ENCODE assay signal across 19 cellular contexts in genomic region chr12:121130866-121131373, GRCh38. TPM values are rescaled to one million over a fixed set of nuclear protein-coding genes. Genes with fewer than 3 reads are reported as not detected.
A peak's percentile ranks its signal among the peaks of the same experiment; 100 is the strongest.
DNase-seq lines count a peak whose midpoint lies in the region; ATAC-seq and TF ChIP-seq lines count a peak whose summit lies in the region.
"Had no signal": no experiment of that assay in that cellular context is flagged by ENCODE, and none has a peak within 500 bp of the region (broad histone marks: within the 10 kb centered on the region; RNA-seq: fewer than 3 reads in every experiment).

No MANE protein-coding gene starts in this region.

- H3K4me3 ChIP-seq in right lobe of liver, result no peak overlapping the region
- H3K4me3 ChIP-seq in mucosa of descending colon, result no peak overlapping the region
- H3K4me3 ChIP-seq in tibial artery, result no peak overlapping the region
- H3K4me3 ChIP-seq: esophagus squamous epithelium, SJCRH30 had no signal

- ATAC-seq in stimulated activated naive CD8-positive, alpha-beta T cell treated with anti-CD3 and anti-CD28 coated beads, Interleukin-15, Interleukin-2, amounts not matched to agents 100 U/mL and 50 U/mL, for 24 hours, result no peak
- no peak for ATAC-seq in activated T-helper 17 cell treated with anti-CD3 and anti-CD28 coated beads, Interleukin-2, amount 50 U/mL, for 72 hours (replicated peaks)
- ATAC-seq in right lobe of liver, result no peak
- ATAC-seq in mucosa of descending colon, result no peak
- ATAC-seq in HG03039 (IDR thresholded peaks at IDR 0.05; ENCODE audit: unreplicated experiment), result no peak
- ATAC-seq: Panc1 had no signal

- intact Hi-C loops in right lobe of liver (cut with DNase I), result loop anchor here in 1 of 2 donors (10.0 kb wide), 1 partner anchor 94 kb away; no protein-coding TSS in a partner anchor
- intact Hi-C loops in mucosa of descending colon (cut with DNase I, micrococcal nuclease), result no loop called here
- intact Hi-C loops in tibial artery (cut with DNase I; ENCODE audit: low total_unique reads), result no loop called here

- H3K27ac ChIP-seq in right lobe of liver, result peak overlapping the region in 2 of 3 donors; percentile 79 to 89
- H3K27ac ChIP-seq in tibial artery, result no peak overlapping the region
- H3K27ac ChIP-seq: esophagus squamous epithelium, SJCRH30 had no signal

- no peak for TF ChIP-seq CTCF in right lobe of liver (IDR thresholded peaks at IDR 0.05)
- no peak for TF ChIP-seq CTCF in mucosa of descending colon (IDR thresholded peaks at IDR 0.05)
- no peak for TF ChIP-seq CTCF in tibial artery (IDR thresholded peaks at IDR 0.05)

- peak overlapping the region; percentile 43 for H3K27ac Mint-ChIP-seq in stimulated activated naive CD8-positive, alpha-beta T cell treated with anti-CD3 and anti-CD28 coated beads, Interleukin-15, Interleukin-2, amounts not matched to agents 100 ng/mL and 50 ng/mL, for 24 hours
- peak overlapping the region; percentile 89 for H3K27ac Mint-ChIP-seq in activated T-helper 17 cell treated with anti-CD3 and anti-CD28 coated beads, Interleukin-2, amount 50 U/mL, for 72 hours

- TF ChIP-seq POLR2A in right lobe of liver (IDR thresholded peaks at IDR 0.05), result no peak

- no peak for DNase-seq in stimulated activated naive CD8-positive, alpha-beta T cell treated with anti-CD3 and anti-CD28 coated beads, Interleukin-15, Interleukin-2, amounts not matched to agents 100 U/mL and 50 U/mL, for 24 hours
- DNase-seq in right lobe of liver, result no peak
- DNase-seq in mucosa of descending colon, result no peak
- DNase-seq in tibial artery, result no peak
- DNase-seq: activated CD8-positive, alpha-beta memory T cell treated with anti-CD3 and anti-CD28 coated beads, Interleukin-2, amount 50 U/mL, for 48 hours; activated gamma-delta T cell; Calu3; esophagus squamous epithelium; H7; NCI-H1048; NCI-H1930; SJCRH30; stimulated activated CD4-positive, alpha-beta T cell treated with anti-CD3 and anti-CD28 coated beads, Interleukin-4, amount 100 ng/mL, for 4 hours; T1000 had no signal

- peaks cover 81% of the 10 kb centered on the region for H3K4me1 Mint-ChIP-seq in stimulated activated naive CD8-positive, alpha-beta T cell treated with anti-CD3 and anti-CD28 coated beads, Interleukin-15, Interleukin-2, amounts not matched to agents 100 ng/mL and 50 ng/mL, for 24 hours (ENCODE audit: low read depth)
- H3K4me1 Mint-ChIP-seq in activated T-helper 17 cell treated with anti-CD3 and anti-CD28 coated beads, Interleukin-2, amount 50 U/mL, for 72 hours, result peaks cover 42% of the 10 kb centered on the region

- 87% methylated on average over 6 of the region's 6 CpGs for WGBS in right lobe of liver (ENCODE audit: insufficient coverage, low coverage, low lambda C conversion rate, missing lambda C conversion rate)

- no peaks in the 10 kb centered on the region for H3K9me3 ChIP-seq in right lobe of liver
- H3K9me3 ChIP-seq in mucosa of descending colon, result no peaks in the 10 kb centered on the region
- no peaks in the 10 kb centered on the region for H3K9me3 ChIP-seq in tibial artery
- H3K9me3 ChIP-seq: esophagus squamous epithelium, SJCRH30 had no signal

- H3K27me3 ChIP-seq in right lobe of liver (no peaks in the 10 kb centered on the region), tibial artery (no peaks in the 10 kb centered on the region)
- H3K27me3 ChIP-seq: esophagus squamous epithelium, SJCRH30 had no signal

- H3K4me1 ChIP-seq in right lobe of liver, result peaks cover 0 to 54% (median 22%) of the 10 kb centered on the region in 4 donors
- peaks cover 17% of the 10 kb centered on the region for H3K4me1 ChIP-seq in mucosa of descending colon (ENCODE audit: low read depth)
- H3K4me1 ChIP-seq in tibial artery, result peaks cover 4 to 23% (median 14%) of the 10 kb centered on the region in 4 donors

- no peaks in the 10 kb centered on the region for H3K36me3 Mint-ChIP-seq in stimulated activated naive CD8-positive, alpha-beta T cell treated with anti-CD3 and anti-CD28 coated beads, Interleukin-15, Interleukin-2, amounts not matched to agents 100 ng/mL and 50 ng/mL, for 24 hours (ENCODE audit: low read depth)
- H3K36me3 Mint-ChIP-seq in activated T-helper 17 cell treated with anti-CD3 and anti-CD28 coated beads, Interleukin-2, amount 50 U/mL, for 72 hours (ENCODE audit: low read depth), result no peaks in the 10 kb centered on the region

- H3K9me3 Mint-ChIP-seq in stimulated activated naive CD8-positive, alpha-beta T cell treated with anti-CD3 and anti-CD28 coated beads, Interleukin-15, Interleukin-2, amounts not matched to agents 100 ng/mL and 50 ng/mL, for 24 hours, result no peaks in the 10 kb centered on the region
- peaks cover 3% of the 10 kb centered on the region for H3K9me3 Mint-ChIP-seq in activated T-helper 17 cell treated with anti-CD3 and anti-CD28 coated beads, Interleukin-2, amount 50 U/mL, for 72 hours

- H3K36me3 ChIP-seq in right lobe of liver (no peaks in the 10 kb centered on the region), mucosa of descending colon (ENCODE audit: low read depth) (no peaks in the 10 kb centered on the region), tibial artery (no peaks in the 10 kb centered on the region)
- H3K36me3 ChIP-seq: esophagus squamous epithelium, SJCRH30 had no signal

- no peak overlapping the region for H3K4me3 Mint-ChIP-seq in stimulated activated naive CD8-positive, alpha-beta T cell treated with anti-CD3 and anti-CD28 coated beads, Interleukin-15, Interleukin-2, amounts not matched to agents 100 ng/mL and 50 ng/mL, for 24 hours
- no peak overlapping the region for H3K4me3 Mint-ChIP-seq in activated T-helper 17 cell treated with anti-CD3 and anti-CD28 coated beads, Interleukin-2, amount 50 U/mL, for 72 hours

- no peaks in the 10 kb centered on the region for H3K27me3 Mint-ChIP-seq in stimulated activated naive CD8-positive, alpha-beta T cell treated with anti-CD3 and anti-CD28 coated beads, Interleukin-15, Interleukin-2, amounts not matched to agents 100 ng/mL and 50 ng/mL, for 24 hours
- no peaks in the 10 kb centered on the region for H3K27me3 Mint-ChIP-seq in activated T-helper 17 cell treated with anti-CD3 and anti-CD28 coated beads, Interleukin-2, amount 50 U/mL, for 72 hours

RNA-seq across cellular contexts. Expression of gene P2RX7, which starts 1.8 kb away (rescaled TPM):
- total RNA-seq in activated T-helper 17 cell treated with anti-CD3 and anti-CD28 coated beads, Interleukin-2, amount 50 U/mL, for 72 hours, result 1 to 10 TPM; 3.8 to 6.4 TPM
- total RNA-seq in right lobe of liver (10 to 100 TPM in 1 of 6 experiments, 1 to 10 TPM in 5; 2.5 to 11.4 (median 3.4) TPM), mucosa of descending colon (10 to 100 TPM in 1 of 3 donors, 1 to 10 TPM in 2; 1.0 to 10.9 (median 1.4) TPM)
- total RNA-seq: Calu3, H7, HT-29 had no signal

Comparison
In these comparisons a context has a peak if more than half of its experiments do, and no peak if none do; other contexts are left out.
1. H3K27ac ChIP-seq: peak in right lobe of liver (2 of 3); none in tibial artery (0 of 2).